Comparison of ENCODE assay signal across 8 cellular contexts in the genomic region with DNA sequence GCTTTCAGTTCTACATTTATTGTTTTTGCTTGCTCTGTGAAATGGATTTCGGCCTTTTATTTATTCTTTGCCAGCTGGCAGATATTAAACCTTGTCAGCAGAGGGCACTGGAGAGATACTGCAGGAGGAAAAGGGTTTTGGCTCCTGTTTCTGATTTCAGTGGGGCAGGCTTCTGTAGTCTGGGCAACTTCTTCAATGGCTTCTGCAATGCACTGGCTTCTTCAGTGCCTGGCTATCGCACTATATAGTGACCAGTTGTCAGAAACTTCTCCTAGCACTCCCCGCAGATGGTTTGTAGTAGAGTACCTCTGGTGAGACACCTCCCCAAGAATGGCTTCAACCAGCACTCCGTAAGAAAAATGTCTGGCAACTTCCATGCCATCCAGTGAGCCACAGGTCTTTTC. TPM values are rescaled to one million over a fixed set of nuclear protein-coding genes. Genes with fewer than 3 reads are reported as not detected.
A peak's percentile ranks its signal among the peaks of the same experiment; 100 is the strongest.
DNase-seq lines count a peak whose midpoint lies in the region; ATAC-seq and TF ChIP-seq lines count a peak whose summit lies in the region.

No MANE protein-coding gene starts in this region.

- DNase-seq in heart right ventricle: peak in 1 of 2 donors; percentile 34
- DNase-seq in right cardiac atrium: no peak
- DNase-seq in NCI-H1092 (lab: John Stamatoyannopoulos, UW): peak; percentile 28
- DNase-seq in body of pancreas: peak; percentile 58 to 80 (median 67)
- DNase-seq in kidney glomerular epithelial cell (lab: John Stamatoyannopoulos, UW): peak; percentile 64

- no peaks in the 10 kb centered on the region for H3K9me3 ChIP-seq in heart right ventricle
- no peaks in the 10 kb centered on the region for H3K9me3 ChIP-seq in right cardiac atrium (ENCODE audit: control insufficient read depth, low read length)
- H3K9me3 ChIP-seq in body of pancreas: no peaks in the 10 kb centered on the region
- H3K9me3 ChIP-seq in stomach smooth muscle (ENCODE audit: control insufficient read depth in 2 of 2, low read length in 2 of 2): no peaks in the 10 kb centered on the region

- WGBS in heart right ventricle, 2 donors: 59 to 61% methylated on average over 4 of the region's 4 CpGs
- 60% methylated on average over 4 of the region's 4 CpGs for WGBS in right cardiac atrium
- 37 to 38% methylated on average over 4 of the region's 4 CpGs for whole genome bisulfite sequencing in body of pancreas, 2 donors

- TF ChIP-seq POLR2A in body of pancreas (IDR thresholded peaks at IDR 0.05): no peak
- TF ChIP-seq POLR2A in GM18505 (IDR thresholded peaks at IDR 0.05; ENCODE audit: borderline replicate concordance, extremely low read depth, insufficient read depth, insufficient read length): no peak

- peak overlapping the region in 1 of 2 donors; percentile 58 for H3K9ac ChIP-seq in stomach smooth muscle (ENCODE audit: low read length in 2 of 2)

- intact Hi-C loops in heart right ventricle (cut with DNase I): loop anchor here in 7 of 10 donors (5.0 to 10.0 kb wide), 4 partner anchors 130 to 185 kb away; partner anchors contain the start of gene NOL6 (in 1 of the 7)
- intact Hi-C loops in right cardiac atrium (cut with DNase I): loop anchor here in 1 of 4 donors (10.0 kb wide), 1 partner anchor 168 kb away; no protein-coding TSS in a partner anchor
- intact Hi-C loops in body of pancreas (cut with DNase I): no loop called here

- H3K27ac ChIP-seq in heart right ventricle: peak overlapping the region in 7 of 10 donors; percentile 3 to 35 (median 24)
- H3K27ac ChIP-seq in right cardiac atrium (ENCODE audit: low read length): no peak overlapping the region
- peak overlapping the region in 3 of 4 donors; percentile 10 to 49 (median 10) for H3K27ac ChIP-seq in body of pancreas
- H3K27ac ChIP-seq in stomach smooth muscle (ENCODE audit: low read length): peak overlapping the region; percentile 31

- TF ChIP-seq CTCF in heart right ventricle (IDR thresholded peaks at IDR 0.05) (peak; percentile 31 to 76 (median 67)), body of pancreas (IDR thresholded peaks at IDR 0.05) (peak; percentile 43 to 86 (median 75))

- H3K4me3 ChIP-seq in heart right ventricle (no peak overlapping the region), right cardiac atrium (ENCODE audit: low read length) (no peak overlapping the region), body of pancreas (no peak overlapping the region), stomach smooth muscle (ENCODE audit: low read length in 2 of 2) (no peak overlapping the region)

- peaks cover 0 to 49% (median 8%) of the 10 kb centered on the region in 9 donors for H3K36me3 ChIP-seq in heart right ventricle
- H3K36me3 ChIP-seq in body of pancreas (replicated peaks in 1 of 2; ENCODE audit: insufficient read depth in 1 of 2, low read depth in 2 of 2): no peaks in the 10 kb centered on the region
- H3K36me3 ChIP-seq in stomach smooth muscle (ENCODE audit: control insufficient read depth in 2 of 2, insufficient read depth in 2 of 2, low read length in 2 of 2): peaks cover 6 to 8% of the 10 kb centered on the region in 2 donors

- no peaks in the 10 kb centered on the region for H3K27me3 ChIP-seq in heart right ventricle
- no peaks in the 10 kb centered on the region for H3K27me3 ChIP-seq in right cardiac atrium (ENCODE audit: control insufficient read depth, insufficient read depth)
- H3K27me3 ChIP-seq in body of pancreas: no peaks in the 10 kb centered on the region
- H3K27me3 ChIP-seq in stomach smooth muscle (ENCODE audit: control insufficient read depth in 1 of 2, insufficient read depth in 2 of 2, low read length in 2 of 2): no peaks in the 10 kb centered on the region

- peaks cover 0 to 31% (median 26%) of the 10 kb centered on the region in 9 donors for H3K4me1 ChIP-seq in heart right ventricle
- H3K4me1 ChIP-seq in right cardiac atrium (ENCODE audit: control insufficient read depth, insufficient read depth, low read length): peaks cover 2% of the 10 kb centered on the region
- H3K4me1 ChIP-seq in body of pancreas: peaks cover 15% of the 10 kb centered on the region
- peaks cover 29% of the 10 kb centered on the region for H3K4me1 ChIP-seq in stomach smooth muscle (ENCODE audit: control insufficient read depth, insufficient read depth, low read length)

- no peak for ATAC-seq in heart right ventricle
- ATAC-seq in right cardiac atrium: no peak
- ATAC-seq in SK-N-SH treated with all-trans-retinoic acid at 6 μM for 48 hours: peak; percentile 18; the same call in 2 of the 3 replicates
- peak; percentile 15 for ATAC-seq in body of pancreas
- no peak for ATAC-seq in GM18505 (IDR thresholded peaks at IDR 0.05; ENCODE audit: unreplicated experiment)

TF ChIP-seq in SK-N-SH treated with all-trans-retinoic acid at 6 μM for 48 hours, 23 proteins besides CTCF, POLR2A, EP300 and RAD21:
- no peak for TF ChIP-seq ZC3H10 (CRISPR knock-in tag; IDR thresholded peaks at IDR 0.05)
- TF ChIP-seq TCF4 (CRISPR knock-in tag; IDR thresholded peaks at IDR 0.05; ENCODE audit: borderline replicate concordance): no peak
- no peak for TF ChIP-seq ZNF70 (CRISPR knock-in tag; IDR thresholded peaks at IDR 0.05)
- TF ChIP-seq, protein P1, sequence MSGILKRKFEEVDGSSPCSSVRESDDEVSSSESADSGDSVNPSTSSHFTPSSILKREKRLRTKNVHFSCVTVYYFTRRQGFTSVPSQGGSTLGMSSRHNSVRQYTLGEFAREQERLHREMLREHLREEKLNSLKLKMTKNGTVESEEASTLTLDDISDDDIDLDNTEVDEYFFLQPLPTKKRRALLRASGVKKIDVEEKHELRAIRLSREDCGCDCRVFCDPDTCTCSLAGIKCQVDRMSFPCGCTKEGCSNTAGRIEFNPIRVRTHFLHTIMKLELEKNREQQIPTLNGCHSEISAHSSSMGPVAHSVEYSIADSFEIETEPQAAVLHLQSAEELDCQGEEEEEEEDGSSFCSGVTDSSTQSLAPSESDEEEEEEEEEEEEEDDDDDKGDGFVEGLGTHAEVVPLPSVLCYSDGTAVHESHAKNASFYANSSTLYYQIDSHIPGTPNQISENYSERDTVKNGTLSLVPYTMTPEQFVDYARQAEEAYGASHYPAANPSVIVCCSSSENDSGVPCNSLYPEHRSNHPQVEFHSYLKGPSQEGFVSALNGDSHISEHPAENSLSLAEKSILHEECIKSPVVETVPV (CRISPR knock-in tag; IDR thresholded peaks at IDR 0.05): no peak
- no peak for TF ChIP-seq ZNF8 (CRISPR knock-in tag; IDR thresholded peaks at IDR 0.05)
- TF ChIP-seq, protein P2, sequence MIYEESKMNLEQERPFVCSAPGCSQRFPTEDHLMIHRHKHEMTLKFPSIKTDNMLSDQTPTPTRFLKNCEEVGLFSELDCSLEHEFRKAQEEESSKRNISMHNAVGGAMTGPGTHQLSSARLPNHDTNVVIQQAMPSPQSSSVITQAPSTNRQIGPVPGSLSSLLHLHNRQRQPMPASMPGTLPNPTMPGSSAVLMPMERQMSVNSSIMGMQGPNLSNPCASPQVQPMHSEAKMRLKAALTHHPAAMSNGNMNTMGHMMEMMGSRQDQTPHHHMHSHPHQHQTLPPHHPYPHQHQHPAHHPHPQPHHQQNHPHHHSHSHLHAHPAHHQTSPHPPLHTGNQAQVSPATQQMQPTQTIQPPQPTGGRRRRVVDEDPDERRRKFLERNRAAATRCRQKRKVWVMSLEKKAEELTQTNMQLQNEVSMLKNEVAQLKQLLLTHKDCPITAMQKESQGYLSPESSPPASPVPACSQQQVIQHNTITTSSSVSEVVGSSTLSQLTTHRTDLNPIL (CRISPR knock-in tag; IDR thresholded peaks at IDR 0.05; ENCODE audit: low read depth): no peak
- TF ChIP-seq CSDC2 (CRISPR knock-in tag; IDR thresholded peaks at IDR 0.05): no peak
- no peak for TF ChIP-seq SNAI2 (CRISPR knock-in tag; IDR thresholded peaks at IDR 0.05)
- TF ChIP-seq ESRRG (CRISPR knock-in tag; IDR thresholded peaks at IDR 0.05): no peak

RNA-seq across cellular contexts. Expression of gene NFX1, which starts 3.2 kb away (rescaled TPM):
- total RNA-seq in heart right ventricle: 10 to 100 TPM; 27.9 to 44.1 (median 34.5) TPM
- 10 to 100 TPM; 14.5 to 15.1 TPM for polyA plus RNA-seq in heart right ventricle
- total RNA-seq in right cardiac atrium: 10 to 100 TPM; 29.2 to 37.6 (median 31.1) TPM
- polyA plus RNA-seq in right cardiac atrium: 12.3 TPM
- 10 to 100 TPM; 22.1 to 26.4 TPM for total RNA-seq in body of pancreas

RNA-seq across cellular contexts. Expression of gene CHMP5, which starts 22.2 kb away (rescaled TPM):
- total RNA-seq in heart right ventricle (10 to 100 TPM; 41.4 to 57.2 (median 53.5) TPM), right cardiac atrium (10 to 100 TPM; 46.7 to 56.1 (median 52.1) TPM), body of pancreas (10 to 100 TPM in 1 of 2 donors, 1 to 10 TPM in 1; 4.6 to 20.5 TPM)
- polyA plus RNA-seq in heart right ventricle (10 to 100 TPM; 24.1 to 55.6 TPM), right cardiac atrium (56.7 TPM)

RNA-seq across cellular contexts. Expression of gene BAG1, which starts 22.6 kb away (rescaled TPM):
- total RNA-seq in heart right ventricle (100 to 1,000 TPM in 8 of 10 donors, 10 to 100 TPM in 2; 95.3 to 159 (median 132) TPM), right cardiac atrium (100 to 1,000 TPM; 199 to 229 (median 206) TPM), body of pancreas (10 to 100 TPM; 46.5 to 80.2 TPM)
- polyA plus RNA-seq in heart right ventricle (100 to 1,000 TPM in 1 of 2 donors, 10 to 100 TPM in 1; 71.9 to 148 TPM), right cardiac atrium (222 TPM)

RNA-seq across cellular contexts. Expression of gene SPINK4, which starts 47.1 kb away (rescaled TPM):
- total RNA-seq in heart right ventricle: not detected
- polyA plus RNA-seq in heart right ventricle: not detected
- not detected for total RNA-seq in right cardiac atrium
- polyA plus RNA-seq in right cardiac atrium: not detected
- total RNA-seq in body of pancreas: not detected

Comparison
In these comparisons a context has a peak if more than half of its experiments do, and no peak if none do; other contexts are left out.
1. ATAC-seq: peak in SK-N-SH treated with all-trans-retinoic acid at 6 μM for 48 hours (single experiment) and body of pancreas (single experiment); none in heart right ventricle (0 of 8), right cardiac atrium (0 of 2) and GM18505 (single experiment).
2. DNase-seq: peak in NCI-H1092 (single experiment), body of pancreas (4 of 4) and kidney glomerular epithelial cell (single experiment); none in right cardiac atrium (0 of 3).